ENCODE assay signal across 30 cellular contexts in genomic region chr5:154873791-154874331, GRCh38. TPM values are rescaled to one million over a fixed set of nuclear protein-coding genes. Genes with fewer than 3 reads are reported as not detected.
A peak's percentile ranks its signal among the peaks of the same experiment; 100 is the strongest.
DNase-seq lines count a peak whose midpoint lies in the region; ATAC-seq and TF ChIP-seq lines count a peak whose summit lies in the region.
"Had no signal": no experiment of that assay in that cellular context is flagged by ENCODE, and none has a peak within 500 bp of the region (broad histone marks: within the 10 kb centered on the region; RNA-seq: fewer than 3 reads in every experiment).

No MANE protein-coding gene starts in this region.

- peaks cover 54% of the 10 kb centered on the region for H3K36me3 Mint-ChIP-seq in CD4-positive, CD25-positive, alpha-beta regulatory T cell
- H3K36me3 Mint-ChIP-seq in T-helper 17 cell (ENCODE audit: low read depth) (peaks cover 26% of the 10 kb centered on the region), endothelial cell (ENCODE audit: low read depth, unreplicated experiment) (peaks cover 55% of the 10 kb centered on the region)
- peaks cover 52 to 61% of the 10 kb centered on the region in 2 donors for H3K36me3 Mint-ChIP-seq in stimulated activated naive B cell treated with anti-CD40 and anti-IgM and Interleukin-4, amounts not matched to agents 10 μg/mL and 1 μg/mL and 100 μg/mL, for 72 hours
- peaks cover 66% of the 10 kb centered on the region for H3K36me3 Mint-ChIP-seq in activated CD4-positive, alpha-beta memory T cell treated with anti-CD3 and anti-CD28 coated beads for 36 hours

- peak overlapping the region in 2 of 3 donors; percentile 14 to 39 for H3K27ac Mint-ChIP-seq in CD4-positive, CD25-positive, alpha-beta regulatory T cell
- H3K27ac Mint-ChIP-seq in T-helper 17 cell (peak overlapping the region; percentile 68), endothelial cell (ENCODE audit: unreplicated experiment) (no peak overlapping the region)
- H3K27ac Mint-ChIP-seq in stimulated activated naive B cell treated with anti-CD40 and anti-IgM and Interleukin-4, amounts not matched to agents 10 μg/mL and 1 μg/mL and 100 μg/mL, for 72 hours, result peak overlapping the region; percentile 39
- no peak overlapping the region for H3K27ac Mint-ChIP-seq in activated CD4-positive, alpha-beta memory T cell treated with anti-CD3 and anti-CD28 coated beads for 36 hours
- H3K27ac Mint-ChIP-seq: activated B cell treated with CpG ODN at 0.5 μM for 24 hours; activated T-helper 17 cell treated with anti-CD3 and anti-CD28 coated beads, Interleukin-2, amount 50 U/mL, for 72 hours; B cell; CD8-positive, alpha-beta T cell; nephron had no signal

- DNase-seq in CD4-positive, CD25-positive, alpha-beta regulatory T cell, result no peak
- no peak for DNase-seq in T-helper 17 cell
- no peak for DNase-seq in endothelial cell (ENCODE audit: low spot score)
- DNase-seq in stimulated activated naive B cell treated with anti-CD40 and anti-IgM and Interleukin-4, amounts not matched to agents 10 μg/mL and 1 μg/mL and 100 μg/mL, for 72 hours, result no peak
- no peak for DNase-seq in DMS79 (lab: John Stamatoyannopoulos, UW)
- DNase-seq in SIG-M5 (lab: John Stamatoyannopoulos, UW), result no peak
- DNase-seq in activated CD4-positive, alpha-beta memory T cell treated with anti-CD3 and anti-CD28 coated beads for 36 hours, result no peak
- DNase-seq: ACHN; activated B cell treated with CpG ODN at 0.5 μM for 24 hours; activated CD4-positive, alpha-beta T cell treated with anti-CD3 and anti-CD28 coated beads, Interleukin-2, amount 50 U/mL, for 1 hour; activated CD8-positive, alpha-beta memory T cell treated with anti-CD3 and anti-CD28 coated beads, Interleukin-2, amount 50 U/mL, for 4 hours; activated naive CD4-positive, alpha-beta T cell treated with anti-CD3 and anti-CD28 coated beads, Interleukin-2, amount 50 U/mL, for 16 hours; aorta; CD8-positive, alpha-beta T cell; foreskin fibroblast; heart left ventricle; NCI-H1092 treated with DMSO at 0.1 percent for 48 hours; NCI-H187; NCI-H2171 treated with DMSO at 0.1 percent for 48 hours; NCI-H510A; stimulated activated naive CD4-positive, alpha-beta T cell; T-helper 1 cell had no signal

- no peak for ATAC-seq in CD4-positive, CD25-positive, alpha-beta regulatory T cell (ENCODE audit: low read depth in 2 of 2)
- ATAC-seq in T-helper 17 cell, result no peak
- no peak for ATAC-seq in stimulated activated naive B cell treated with anti-CD40 and anti-IgM and Interleukin-4, amounts not matched to agents 10 μg/mL and 1 μg/mL and 100 μg/mL, for 72 hours (replicated peaks)
- no peak for ATAC-seq in HG02938 (IDR thresholded peaks at IDR 0.05; ENCODE audit: unreplicated experiment)
- ATAC-seq: activated T-helper 17 cell treated with anti-CD3 and anti-CD28 coated beads, Interleukin-2, amount 50 U/mL, for 72 hours; CD8-positive, alpha-beta T cell; esophagus mucosa; K562 had no signal

- H3K9me3 Mint-ChIP-seq in CD4-positive, CD25-positive, alpha-beta regulatory T cell, result peaks cover 3 to 15% (median 4%) of the 10 kb centered on the region in 7 donors
- H3K9me3 Mint-ChIP-seq in endothelial cell (ENCODE audit: unreplicated experiment), result peaks cover 5% of the 10 kb centered on the region
- peaks cover 3 to 7% of the 10 kb centered on the region in 2 donors for H3K9me3 Mint-ChIP-seq in stimulated activated naive B cell treated with anti-CD40 and anti-IgM and Interleukin-4, amounts not matched to agents 10 μg/mL and 1 μg/mL and 100 μg/mL, for 72 hours
- peaks cover 15% of the 10 kb centered on the region for H3K9me3 Mint-ChIP-seq in activated CD4-positive, alpha-beta memory T cell treated with anti-CD3 and anti-CD28 coated beads for 36 hours

- no peak overlapping the region for H3K27ac ChIP-seq in CD4-positive, CD25-positive, alpha-beta regulatory T cell (ENCODE audit: insufficient read depth, low read length, poor library complexity, severe bottlenecking)
- H3K27ac ChIP-seq: SJSA1 had no signal

- no peak overlapping the region for H3K4me3 ChIP-seq in CD4-positive, CD25-positive, alpha-beta regulatory T cell (ENCODE audit: low read depth, low read length)
- H3K4me3 ChIP-seq: heart left ventricle, K562, SJSA1, skin epidermis had no signal

- H3K4me3 Mint-ChIP-seq in CD4-positive, CD25-positive, alpha-beta regulatory T cell, result no peak overlapping the region
- H3K4me3 Mint-ChIP-seq in T-helper 17 cell (no peak overlapping the region), endothelial cell (ENCODE audit: unreplicated experiment) (peak overlapping the region; percentile 76)
- peak overlapping the region in 1 of 2 donors; percentile 17 for H3K4me3 Mint-ChIP-seq in stimulated activated naive B cell treated with anti-CD40 and anti-IgM and Interleukin-4, amounts not matched to agents 10 μg/mL and 1 μg/mL and 100 μg/mL, for 72 hours
- no peak overlapping the region for H3K4me3 Mint-ChIP-seq in activated CD4-positive, alpha-beta memory T cell treated with anti-CD3 and anti-CD28 coated beads for 36 hours
- H3K4me3 Mint-ChIP-seq: activated B cell treated with CpG ODN at 0.5 μM for 24 hours; activated T-helper 17 cell treated with anti-CD3 and anti-CD28 coated beads, Interleukin-2, amount 50 U/mL, for 72 hours; B cell; CD8-positive, alpha-beta T cell; nephron had no signal

- peaks cover 7 to 10% of the 10 kb centered on the region in 2 experiments for H3K9me3 ChIP-seq in CD4-positive, CD25-positive, alpha-beta regulatory T cell (ENCODE audit: control insufficient read depth in 2 of 2, low read length in 2 of 2)
- no peaks in the 10 kb centered on the region for H3K9me3 ChIP-seq in T-helper 17 cell (ENCODE audit: control insufficient read depth, low read length, poor library complexity, severe bottlenecking)

- H3K4me1 ChIP-seq in CD4-positive, CD25-positive, alpha-beta regulatory T cell (ENCODE audit: control insufficient read depth, insufficient read depth, low read length, poor library complexity, severe bottlenecking), result no peaks in the 10 kb centered on the region
- H3K4me1 ChIP-seq: heart left ventricle, SJSA1 had no signal

- H3K4me1 Mint-ChIP-seq in CD4-positive, CD25-positive, alpha-beta regulatory T cell, result peaks cover under 1 to 13% (median 7%) of the 10 kb centered on the region in 4 donors
- H3K4me1 Mint-ChIP-seq in T-helper 17 cell, result no peaks in the 10 kb centered on the region
- H3K4me1 Mint-ChIP-seq in endothelial cell (ENCODE audit: unreplicated experiment), result no peaks in the 10 kb centered on the region
- no peaks in the 10 kb centered on the region for H3K4me1 Mint-ChIP-seq in stimulated activated naive B cell treated with anti-CD40 and anti-IgM and Interleukin-4, amounts not matched to agents 10 μg/mL and 1 μg/mL and 100 μg/mL, for 72 hours
- no peaks in the 10 kb centered on the region for H3K4me1 Mint-ChIP-seq in activated CD4-positive, alpha-beta memory T cell treated with anti-CD3 and anti-CD28 coated beads for 36 hours (ENCODE audit: low read depth)
- H3K4me1 Mint-ChIP-seq: activated B cell treated with CpG ODN at 0.5 μM for 24 hours; activated T-helper 17 cell treated with anti-CD3 and anti-CD28 coated beads, Interleukin-2, amount 50 U/mL, for 72 hours; B cell; nephron had no signal

- H3K27me3 Mint-ChIP-seq in CD4-positive, CD25-positive, alpha-beta regulatory T cell, result no peaks in the 10 kb centered on the region
- no peaks in the 10 kb centered on the region for H3K27me3 Mint-ChIP-seq in T-helper 17 cell
- peaks cover 4% of the 10 kb centered on the region for H3K27me3 Mint-ChIP-seq in endothelial cell (ENCODE audit: unreplicated experiment)
- no peaks in the 10 kb centered on the region for H3K27me3 Mint-ChIP-seq in stimulated activated naive B cell treated with anti-CD40 and anti-IgM and Interleukin-4, amounts not matched to agents 10 μg/mL and 1 μg/mL and 100 μg/mL, for 72 hours
- no peaks in the 10 kb centered on the region for H3K27me3 Mint-ChIP-seq in activated CD4-positive, alpha-beta memory T cell treated with anti-CD3 and anti-CD28 coated beads for 36 hours
- H3K27me3 Mint-ChIP-seq: activated B cell treated with CpG ODN at 0.5 μM for 24 hours; activated T-helper 17 cell treated with anti-CD3 and anti-CD28 coated beads, Interleukin-2, amount 50 U/mL, for 72 hours; B cell had no signal

- CTCF ChIA-PET in activated CD4-positive, alpha-beta memory T cell treated with anti-CD3 and anti-CD28 coated beads for 36 hours (lab: Charles Lee), result no interaction called here

- POLR2A ChIA-PET in activated CD4-positive, alpha-beta memory T cell treated with anti-CD3 and anti-CD28 coated beads for 36 hours (lab: Charles Lee), result no interaction called here

- no peak for TF ChIP-seq CTCF in endothelial cell (IDR thresholded peaks at IDR 0.05; ENCODE audit: unreplicated experiment)

- no peaks in the 10 kb centered on the region for H3K27me3 ChIP-seq in CD4-positive, CD25-positive, alpha-beta regulatory T cell (ENCODE audit: control insufficient read depth, insufficient read depth, low read length)
- H3K27me3 ChIP-seq: heart left ventricle, SJSA1 had no signal

- H3K36me3 ChIP-seq in CD4-positive, CD25-positive, alpha-beta regulatory T cell (ENCODE audit: control insufficient read depth, insufficient read depth, low read length), result peaks cover 73% of the 10 kb centered on the region

- intact Hi-C loops in activated CD4-positive, alpha-beta memory T cell treated with anti-CD3 and anti-CD28 coated beads for 36 hours (cut with micrococcal nuclease), result no loop called here

RNA-seq across cellular contexts. Expression of gene CNOT8, which starts 15.4 kb away (rescaled TPM):
- 121 TPM for total RNA-seq in CD4-positive, CD25-positive, alpha-beta regulatory T cell
- polyA plus RNA-seq in CD4-positive, CD25-positive, alpha-beta regulatory T cell, result 100 to 1,000 TPM; 173 to 199 (median 184) TPM
- total RNA-seq in T-helper 17 cell (100 to 1,000 TPM; 109 to 111 TPM), endothelial cell (ENCODE audit: unreplicated experiment) (65.6 TPM)
- 10 to 100 TPM; 66.5 to 66.9 TPM for total RNA-seq in activated CD4-positive, alpha-beta memory T cell treated with anti-CD3 and anti-CD28 coated beads for 36 hours

RNA-seq across cellular contexts. Expression of gene FAXDC2, which starts 23.5 kb away (rescaled TPM):
- total RNA-seq in CD4-positive, CD25-positive, alpha-beta regulatory T cell, result 4.0 TPM
- polyA plus RNA-seq in CD4-positive, CD25-positive, alpha-beta regulatory T cell, result under 1 TPM in 2 of 4 donors, not detected in 2; 0.21 to 0.40 TPM
- total RNA-seq in T-helper 17 cell (10 to 100 TPM in 1 of 2 donors, 1 to 10 TPM in 1; 1.1 to 36.8 TPM), endothelial cell (ENCODE audit: unreplicated experiment) (9.3 TPM)
- not detected for total RNA-seq in activated CD4-positive, alpha-beta memory T cell treated with anti-CD3 and anti-CD28 coated beads for 36 hours
- total RNA-seq: activated B cell treated with CpG ODN at 0.5 μM for 24 hours; activated T-helper 17 cell treated with anti-CD3 and anti-CD28 coated beads, Interleukin-2, amount 50 U/mL, for 72 hours; B cell had no signal

Comparison
In these comparisons a context has a peak if more than half of its experiments do, and no peak if none do; other contexts are left out.
1. H3K27ac Mint-ChIP-seq: peak in CD4-positive, CD25-positive, alpha-beta regulatory T cell (2 of 3), T-helper 17 cell (single experiment) and stimulated activated naive B cell treated with anti-CD40 and anti-IgM and Interleukin-4, amounts not matched to agents 10 μg/mL and 1 μg/mL and 100 μg/mL, for 72 hours (single experiment); none in endothelial cell (single experiment) and activated CD4-positive, alpha-beta memory T cell treated with anti-CD3 and anti-CD28 coated beads for 36 hours (single experiment).